In the genomic region with DNA sequence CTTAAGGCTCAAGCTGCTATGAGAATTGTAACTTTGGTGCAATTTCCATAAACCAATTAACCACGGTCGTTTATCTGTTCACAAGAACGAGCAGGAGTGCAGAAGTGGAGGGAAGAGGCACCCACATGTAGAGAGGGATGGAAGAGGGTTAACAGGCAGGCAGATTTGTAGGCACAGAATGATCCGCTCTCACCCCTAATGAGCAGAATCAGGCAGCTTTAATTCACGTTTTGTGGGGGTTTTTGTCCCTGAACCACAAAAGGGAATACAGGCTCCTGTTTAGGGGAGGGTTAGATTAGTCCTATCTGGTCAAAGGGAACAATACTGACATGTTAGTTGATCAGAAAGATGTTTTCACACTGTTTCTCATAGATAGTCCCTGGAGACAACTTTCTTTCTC, we compare ENCODE assay signal across 23 cellular contexts.
DNase-seq lines count a peak whose midpoint lies in the region; FAIRE-seq and TF ChIP-seq lines count a peak whose summit lies in the region.
"Had no signal": no experiment of that assay in that cellular context is flagged by ENCODE, and none has a peak within 500 bp of the region (broad histone marks: within the 10 kb centered on the region; RNA-seq: fewer than 3 reads in every experiment).

No MANE protein-coding gene starts in this region.

- no peaks in the 10 kb centered on the region for H3K9me3 Mint-ChIP-seq in neural crest cell
- H3K9me3 Mint-ChIP-seq: CD4-positive, alpha-beta T cell had no signal

- H3K4me1 Mint-ChIP-seq in neural crest cell = peaks cover 36% of the 10 kb centered on the region

- H3K9me3 ChIP-seq in MM.1S (replicated peaks; ENCODE audit: insufficient read depth, low read length) = no peaks in the 10 kb centered on the region
- H3K9me3 ChIP-seq: HAP-1, prostate gland, SJSA1, suprapubic skin had no signal

- no peaks in the 10 kb centered on the region for H3F3A ChIP-seq in MM.1S (ENCODE audit: insufficient read depth, low read length)

- no peak overlapping the region for H3K4me2 ChIP-seq in MM.1S (ENCODE audit: low read depth, low read length)
- H3K4me2 ChIP-seq: KMS-11 had no signal

- no peaks in the 10 kb centered on the region for H3K79me2 ChIP-seq in MM.1S (ENCODE audit: low read length)

- H3K27me3 ChIP-seq in MM.1S (replicated peaks; ENCODE audit: insufficient read depth, low read length) = no peaks in the 10 kb centered on the region
- H3K27me3 ChIP-seq: SJSA1, suprapubic skin had no signal

- no peak overlapping the region for H3K9ac ChIP-seq in MM.1S (ENCODE audit: low read length)
- H3K9ac ChIP-seq: KMS-11 had no signal

- H3K4me3 ChIP-seq in MM.1S (ENCODE audit: low read length) = no peak overlapping the region
- H3K4me3 ChIP-seq: coronary artery, HAP-1, prostate gland, SJSA1, suprapubic skin had no signal

- H3K27ac Mint-ChIP-seq in neural crest cell (ENCODE audit: unreplicated experiment) = peak overlapping the region; percentile 91
- H3K27ac Mint-ChIP-seq: CD4-positive, alpha-beta T cell had no signal

- no peaks in the 10 kb centered on the region for H3K36me3 Mint-ChIP-seq in neural crest cell (ENCODE audit: low read depth)

- H3K4me1 ChIP-seq in MM.1S (ENCODE audit: low read length) = no peaks in the 10 kb centered on the region
- H3K4me1 ChIP-seq: HAP-1, prostate gland, suprapubic skin had no signal

- H3K36me3 ChIP-seq in MM.1S (replicated peaks; ENCODE audit: insufficient read depth, low read length) = no peaks in the 10 kb centered on the region
- H3K36me3 ChIP-seq: HAP-1, prostate gland, SJSA1, suprapubic skin had no signal

- no peak overlapping the region for H2AFZ ChIP-seq in MM.1S (ENCODE audit: low read length)

- H3K4me3 Mint-ChIP-seq in neural crest cell = peak overlapping the region; percentile 74
- H3K4me3 Mint-ChIP-seq: CD4-positive, alpha-beta T cell had no signal

- TF ChIP-seq CTCF in neural crest cell (conservative IDR thresholded peaks at IDR 0.05) (no peak), MM.1S (IDR thresholded peaks at IDR 0.05; ENCODE audit: low read length) (no peak)

- H3K9me2 ChIP-seq in MM.1S (replicated peaks; ENCODE audit: insufficient read depth, low read length) = no peaks in the 10 kb centered on the region

- H3K27me3 Mint-ChIP-seq in neural crest cell (ENCODE audit: low read depth) = peaks cover 12% of the 10 kb centered on the region
- H3K27me3 Mint-ChIP-seq: CD4-positive, alpha-beta T cell had no signal

- H4K20me1 ChIP-seq in MM.1S (ENCODE audit: insufficient read depth, low read length) = no peaks in the 10 kb centered on the region

- FAIRE-seq in HTR-8/SVneo (lab: Jason Lieb, UNC) = peak; percentile 16
- FAIRE-seq: GM18507, RCC 7860, urothelium cell line had no signal

- DNase-seq in HTR-8/SVneo (ENCODE audit: insufficient read length, low spot score) (no peak), NCI-H69 (lab: John Stamatoyannopoulos, UW) (peak; percentile 96), ecto neural progenitor cell (ENCODE audit: low spot score) (peak; percentile 65), neural crest cell (ENCODE audit: low read depth, low spot score) (peak; percentile 5), SKM-1 treated with dmso at 0.1 percent for 144 hours (lab: John Stamatoyannopoulos, UW; ENCODE audit: unreplicated experiment) (no peak), MM.1S (no peak)
- no peak for DNase-seq in activated effector memory CD4-positive, alpha-beta T cell treated with anti-CD3 and anti-CD28 coated beads, Interleukin-2, amount 50 U/mL, for 16 hours
- DNase-seq: activated CD4-positive, alpha-beta T cell treated with anti-CD3 and anti-CD28 coated beads, Interleukin-2, amount 50 U/mL, for 4 hours; activated CD8-positive, alpha-beta memory T cell treated with anti-CD3 and anti-CD28 coated beads, Interleukin-2, amount 50 U/mL, for 48 hours; CD4-positive, alpha-beta T cell; NCI-H1694 treated with DMSO at 0.1 percent for 48 hours; NCI-H446; NK-92 treated with Interleukin-12 subunit alpha and Interleukin-12 subunit beta, amount 100 ng/mL, for 24 hours had no signal

- no peak overlapping the region for H3K27ac ChIP-seq in MM.1S (ENCODE audit: low read length)
- H3K27ac ChIP-seq: coronary artery, KMS-11, prostate gland, SJSA1, suprapubic skin, VCaP had no signal

Comparison
In these comparisons a context has a peak if more than half of its experiments do, and no peak if none do; other contexts are left out.
1. DNase-seq: peak in NCI-H69 (single experiment), ecto neural progenitor cell (single experiment) and neural crest cell (single experiment); none in HTR-8/SVneo (single experiment), activated effector memory CD4-positive, alpha-beta T cell treated with anti-CD3 and anti-CD28 coated beads, Interleukin-2, amount 50 U/mL, for 16 hours (single experiment), SKM-1 treated with dmso at 0.1 percent for 144 hours (single experiment) and MM.1S (single experiment).